ENCODE assay signal across 9 cellular contexts in genomic region chr21:43138944-43139343, GRCh38. TPM values are rescaled to one million over a fixed set of nuclear protein-coding genes. Genes with fewer than 3 reads are reported as not detected.
A peak's percentile ranks its signal among the peaks of the same experiment; 100 is the strongest.
DNase-seq lines count a peak whose midpoint lies in the region; ATAC-seq, FAIRE-seq and TF ChIP-seq lines count a peak whose summit lies in the region.
"Not testable (repeated sequence)": the region's sequence is repeated elsewhere in the genome, so short reads cannot be mapped to it uniquely, and the experiment has no call there.
"Had no signal": no experiment of that assay in that cellular context is flagged by ENCODE, and none has a peak within 500 bp of the region (broad histone marks: within the 10 kb centered on the region; RNA-seq: fewer than 3 reads in every experiment).

No MANE protein-coding gene starts in this region.

- CTCF ChIA-PET in PC-3 (lab: Charles Lee) = not testable (repeated sequence)

- 4% methylated on average over 2 of the region's 8 CpGs for WGBS in right cardiac atrium

- H3K27me3 ChIP-seq in PC-3 (ENCODE audit: low read length); right cardiac atrium (ENCODE audit: control insufficient read depth, insufficient read depth): not testable (repeated sequence)

- H3K27me3 Mint-ChIP-seq in activated T-helper 17 cell treated with anti-CD3 and anti-CD28 coated beads, Interleukin-2, amount 50 U/mL, for 72 hours; memory B cell: not testable (repeated sequence)

- H3K4me1 Mint-ChIP-seq in activated T-helper 17 cell treated with anti-CD3 and anti-CD28 coated beads, Interleukin-2, amount 50 U/mL, for 72 hours; memory B cell: not testable (repeated sequence)

- H3K27ac ChIP-seq in PC-3 (ENCODE audit: low read length); right cardiac atrium (ENCODE audit: low read length): not testable (repeated sequence)

- H2AFZ ChIP-seq in PC-3 (ENCODE audit: low read length) = not testable (repeated sequence)

- H3K9me2 ChIP-seq in PC-3 (replicated peaks; ENCODE audit: low read length) = not testable (repeated sequence)

- not testable (repeated sequence) for H3K9ac ChIP-seq in PC-3 (ENCODE audit: low read length)

- ATAC-seq in PC-3 = peak; percentile 83
- ATAC-seq in activated T-helper 17 cell treated with anti-CD3 and anti-CD28 coated beads, Interleukin-2, amount 50 U/mL, for 72 hours (replicated peaks) = peak; percentile 37
- ATAC-seq in esophagus mucosa = peak; percentile 41
- peak; percentile 52 to 54 for ATAC-seq in right cardiac atrium
- ATAC-seq in memory B cell (ENCODE audit: low read depth) = peak; percentile 67
- ATAC-seq in sciatic nerve = peak; percentile 66

- not testable (repeated sequence) for H4K20me1 ChIP-seq in PC-3 (ENCODE audit: low read length)

- not testable (repeated sequence) for H3K79me2 ChIP-seq in PC-3 (ENCODE audit: low read length)

- not testable (repeated sequence) for H3K4me3 ChIP-seq in PC-3 (ENCODE audit: low read length); right cardiac atrium (ENCODE audit: low read length)

- not testable (repeated sequence) for H3K9me3 Mint-ChIP-seq in activated T-helper 17 cell treated with anti-CD3 and anti-CD28 coated beads, Interleukin-2, amount 50 U/mL, for 72 hours; memory B cell

- FAIRE-seq in GM19239 (lab: Jason Lieb, UNC) = peak; percentile 94

- H3K4me3 Mint-ChIP-seq in activated T-helper 17 cell treated with anti-CD3 and anti-CD28 coated beads, Interleukin-2, amount 50 U/mL, for 72 hours; memory B cell: not testable (repeated sequence)

- POLR2A ChIA-PET in PC-3 (lab: Charles Lee; ENCODE audit: unreplicated experiment) = not testable (repeated sequence)

- H3K27ac Mint-ChIP-seq in activated T-helper 17 cell treated with anti-CD3 and anti-CD28 coated beads, Interleukin-2, amount 50 U/mL, for 72 hours; memory B cell: not testable (repeated sequence)

- intact Hi-C loops in PC-3 (cut with micrococcal nuclease); right cardiac atrium (cut with DNase I); sciatic nerve (cut with DNase I): not testable (repeated sequence)

- not testable (repeated sequence) for H3K36me3 Mint-ChIP-seq in activated T-helper 17 cell treated with anti-CD3 and anti-CD28 coated beads, Interleukin-2, amount 50 U/mL, for 72 hours (ENCODE audit: low read depth); memory B cell

- not testable (repeated sequence) for H3K4me2 ChIP-seq in PC-3 (ENCODE audit: low read length)

- DNase-seq in GM19239 (ENCODE audit: insufficient read length, low spot score); PC-3; right cardiac atrium; memory B cell (ENCODE audit: low spot score in 2 of 2); sciatic nerve (ENCODE audit: low spot score): not testable (repeated sequence)

- not testable (repeated sequence) for H3K4me1 ChIP-seq in PC-3 (ENCODE audit: insufficient read depth, low read length); right cardiac atrium (ENCODE audit: control insufficient read depth, insufficient read depth, low read length)

- H3K36me3 ChIP-seq in PC-3 (ENCODE audit: low read depth, low read length) = not testable (repeated sequence)

- not testable (repeated sequence) for BruUV-seq in PC-3 (replicated peaks; lab: Mats Ljungman, UMichigan)

- not testable (repeated sequence) for H3K9me3 ChIP-seq in PC-3 (ENCODE audit: low read length); right cardiac atrium (ENCODE audit: control insufficient read depth, low read length)

- not testable (repeated sequence) for H3F3A ChIP-seq in PC-3 (ENCODE audit: low read length, unreplicated experiment)

- TF ChIP-seq CTCF in PC-3 (conservative IDR thresholded peaks at IDR 0.05; ENCODE audit: low read depth, low read length) = not testable (repeated sequence)

RNA-seq across cellular contexts. Expression of gene CRYAA, which starts 29.9 kb away (rescaled TPM):
- total RNA-seq in PC-3 (2014; rRNA removed) (not detected in 2 replicates), esophagus mucosa (not detected), right cardiac atrium (not detected), sciatic nerve (not detected)
- total RNA-seq in activated T-helper 17 cell treated with anti-CD3 and anti-CD28 coated beads, Interleukin-2, amount 50 U/mL, for 72 hours = not detected
- not detected for polyA plus RNA-seq in right cardiac atrium
- total RNA-seq: HT-29 had no signal
- polyA plus RNA-seq: CD14-positive monocyte had no signal

RNA-seq across cellular contexts. Expression of gene U2AF1, which starts 31.6 kb away (rescaled TPM):
- total RNA-seq in PC-3 (2014; rRNA removed) (43.4 and 49.3 TPM in 2 replicates), esophagus mucosa (49.1 TPM), right cardiac atrium (10 to 100 TPM in 3 of 4 donors, 1 to 10 TPM in 1; 8.1 to 25.9 (median 15.8) TPM), sciatic nerve (67.6 TPM)
- 10 to 100 TPM; 19.3 to 30.7 TPM for total RNA-seq in activated T-helper 17 cell treated with anti-CD3 and anti-CD28 coated beads, Interleukin-2, amount 50 U/mL, for 72 hours
- polyA plus RNA-seq in right cardiac atrium = 42.8 TPM
